11 cellular contexts compared by ENCODE assay signal in genomic region chr10:32953277-32953927, GRCh38. TPM values are rescaled to one million over a fixed set of nuclear protein-coding genes. Genes with fewer than 3 reads are reported as not detected.
A peak's percentile ranks its signal among the peaks of the same experiment; 100 is the strongest.
DNase-seq lines count a peak whose midpoint lies in the region; FAIRE-seq and TF ChIP-seq lines count a peak whose summit lies in the region.
"Had no signal": no experiment of that assay in that cellular context is flagged by ENCODE, and none has a peak within 500 bp of the region (broad histone marks: within the 10 kb centered on the region; RNA-seq: fewer than 3 reads in every experiment).

No MANE protein-coding gene starts in this region.

- DNase-seq in fibroblast of lung (ENCODE audit: low read depth in 2 of 2), result no peak
- no peak for DNase-seq in progenitor cell of endocrine pancreas (ENCODE audit: low spot score, unreplicated experiment)
- DNase-seq in NCI-H2227 (lab: John Stamatoyannopoulos, UW; ENCODE audit: unreplicated experiment), result no peak
- no peak for DNase-seq in head of caudate nucleus
- DNase-seq in suprapubic skin (ENCODE audit: low spot score in 2 of 2), result no peak
- no peak for DNase-seq in activated CD4-positive, alpha-beta T cell treated with anti-CD3 and anti-CD28 coated beads for 1 hour
- DNase-seq: NCI-H524 had no signal

- peak; percentile 95 for FAIRE-seq in G401.6 (lab: Jason Lieb, UNC)
- FAIRE-seq: endometrium had no signal

- WGBS in suprapubic skin, result 38% methylated on average over 6 of the region's 6 CpGs

- H3K27ac ChIP-seq in fibroblast of lung (ENCODE audit: insufficient read depth, low read length), result no peak overlapping the region
- H3K27ac ChIP-seq in suprapubic skin, result no peak overlapping the region

- H3K36me3 ChIP-seq in fibroblast of lung (ENCODE audit: control insufficient read depth, insufficient read depth, low read length) (peaks cover 2% of the 10 kb centered on the region), suprapubic skin (no peaks in the 10 kb centered on the region)

- intact Hi-C loops in head of caudate nucleus (cut with DNase I), result no loop called here

- TF ChIP-seq EP300 in suprapubic skin (IDR thresholded peaks at IDR 0.05), result no peak

- no peaks in the 10 kb centered on the region for H3K9me3 ChIP-seq in fibroblast of lung (ENCODE audit: control insufficient read depth, insufficient read depth, low read depth, low read length)
- H3K9me3 ChIP-seq in suprapubic skin, result no peaks in the 10 kb centered on the region

- H2AFZ ChIP-seq in fibroblast of lung (ENCODE audit: low read length), result no peak overlapping the region

- H3K4me3 Mint-ChIP-seq in progenitor cell of endocrine pancreas (ENCODE audit: low read depth), result no peak overlapping the region

- H3K4me1 Mint-ChIP-seq in progenitor cell of endocrine pancreas (ENCODE audit: low read depth), result peaks cover 74% of the 10 kb centered on the region

- peak overlapping the region; percentile 67 for H3K27ac Mint-ChIP-seq in progenitor cell of endocrine pancreas

- H3K4me2 ChIP-seq in fibroblast of lung (ENCODE audit: extremely low read depth, insufficient read depth, low read length), result peak overlapping the region; percentile 84

- H4K20me1 ChIP-seq in fibroblast of lung (ENCODE audit: control insufficient read depth, extremely low read depth, insufficient read depth, low read length), result peaks cover 17% of the 10 kb centered on the region

- no peaks in the 10 kb centered on the region for H3K27me3 Mint-ChIP-seq in progenitor cell of endocrine pancreas

- no peak overlapping the region for H3K9ac ChIP-seq in fibroblast of lung (ENCODE audit: insufficient read depth, low read length)

- peaks cover 1% of the 10 kb centered on the region for H3K36me3 Mint-ChIP-seq in progenitor cell of endocrine pancreas (ENCODE audit: insufficient read depth)

- no peak for TF ChIP-seq POLR2A in suprapubic skin (IDR thresholded peaks at IDR 0.05)

- H3K9me3 Mint-ChIP-seq in progenitor cell of endocrine pancreas (ENCODE audit: low read depth), result no peaks in the 10 kb centered on the region
- H3K9me3 Mint-ChIP-seq: neural crest cell had no signal

- peaks cover 95% of the 10 kb centered on the region for H3K79me2 ChIP-seq in fibroblast of lung (ENCODE audit: control insufficient read depth, insufficient read depth, low read length)

- H3K4me1 ChIP-seq in fibroblast of lung (ENCODE audit: control insufficient read depth, extremely low read depth, insufficient read depth, low read length) (peaks cover 13% of the 10 kb centered on the region), suprapubic skin (peaks cover 78% of the 10 kb centered on the region)

- TF ChIP-seq CTCF in WI38 (IDR thresholded peaks at IDR 0.05; ENCODE audit: low read depth, low read length), result no peak
- TF ChIP-seq CTCF in fibroblast of lung (conservative IDR thresholded peaks at IDR 0.05 in 1 of 2, IDR thresholded peaks at IDR 0.05 in 1 of 2; ENCODE audit: low read depth in 1 of 2, low read length in 2 of 2), result no peak
- no peak for TF ChIP-seq CTCF in progenitor cell of endocrine pancreas (IDR thresholded peaks at IDR 0.05; ENCODE audit: unreplicated experiment)
- no peak for TF ChIP-seq CTCF in suprapubic skin (IDR thresholded peaks at IDR 0.05)

- H3K4me3 ChIP-seq in WI38 (ENCODE audit: low read depth, low read length) (peak overlapping the region; percentile 33), fibroblast of lung (replicated peaks in 1 of 4; ENCODE audit: control extremely low read depth in 1 of 4, insufficient read depth in 1 of 4, low read depth in 3 of 4, low read length in 4 of 4) (peak overlapping the region; percentile 77 to 99 (median 82)), suprapubic skin (no peak overlapping the region)

- H3K27me3 ChIP-seq in fibroblast of lung (ENCODE audit: control insufficient read depth, insufficient read depth, low read length), result no peaks in the 10 kb centered on the region
- no peaks in the 10 kb centered on the region for H3K27me3 ChIP-seq in suprapubic skin

RNA-seq across cellular contexts. Expression of gene ITGB1, which starts 4.6 kb away (rescaled TPM):
- 2,456 and 2,693 TPM in 2 replicates for total RNA-seq in fibroblast of lung
- 1,736 and 3,450 TPM in 2 replicates for polyA plus RNA-seq in fibroblast of lung
- 1,173 and 2,065 TPM in 2 replicates for polyA plus RNA-seq in fibroblast of lung (2012)
- polyA minus RNA-seq in fibroblast of lung (ENCODE audit: low replicate concordance), result 137 and 176 TPM in 2 replicates
- 382 and 384 TPM in 2 replicates for total RNA-seq in progenitor cell of endocrine pancreas
- 100 to 1,000 TPM; 167 to 261 (median 218) TPM for total RNA-seq in suprapubic skin
